32 cellular contexts compared by ENCODE assay signal in genomic region chrX:26008042-26008441, GRCh38.
"Had no signal": no experiment of that assay in that cellular context is flagged by ENCODE, and none has a peak within 500 bp of the region (broad histone marks: within the 10 kb centered on the region; RNA-seq: fewer than 3 reads in every experiment).

No MANE protein-coding gene starts in this region.

- H3K36me3 ChIP-seq: adrenal gland, ascending aorta, brain microvascular endothelial cell, breast epithelium, cardiac muscle cell had no signal

- DNase-seq: activated effector memory CD4-positive, alpha-beta T cell treated with anti-CD3 and anti-CD28 coated beads, Interleukin-2, amount 50 U/mL, for 16 hours; activated effector memory CD4-positive, alpha-beta T cell treated with Interleukin-2 at 50 U/mL for 16 hours; activated gamma-delta T cell; activated gamma-delta T cell treated with Interleukin-2 at 50 U/mL for 16 hours; activated naive CD4-positive, alpha-beta T cell; activated naive CD4-positive, alpha-beta T cell treated with anti-CD3 and anti-CD28 coated beads for 36 hours; activated naive CD4-positive, alpha-beta T cell treated with anti-CD3 and anti-CD28 coated beads, Interleukin-2, amount 10 ng/mL, durations not matched to agents 7 days and 5 days; activated naive CD4-positive, alpha-beta T cell treated with anti-CD3 and anti-CD28 coated beads, Interleukin-2, amount 50 U/mL, for 16 hours; activated naive CD4-positive, alpha-beta T cell treated with Interleukin-2 at 50 U/mL for 16 hours; activated naive CD8-positive, alpha-beta T cell treated with anti-CD3 and anti-CD28 coated beads for 36 hours; activated naive CD8-positive, alpha-beta T cell treated with anti-CD3 and anti-CD28 coated beads, Interleukin-2, amount 10 ng/mL, durations not matched to agents 7 days and 5 days; activated naive CD8-positive, alpha-beta T cell treated with anti-CD3 and anti-CD28 coated beads, Interleukin-2, amount 50 U/mL, for 24 hours; activated T-cell treated with anti-CD3 and anti-CD28 coated beads, Interleukin-2, amount 50 U/mL, for 24 hours; activated T-cell treated with anti-CD3 and anti-CD28 coated beads, Interleukin-2, amount 50 U/mL, for 4 hours; activated T-cell treated with anti-CD3 and anti-CD28 coated beads, Interleukin-2, amount 50 U/mL, for 48 hours; activated T-cell treated with anti-CD3 and anti-CD28 coated beads, Interleukin-2, amount 50 U/mL, for 72 hours; adrenal gland; amniotic stem cell; amygdala; anterior cingulate cortex; aorta; body of pancreas; brain microvascular endothelial cell; caudate nucleus; central memory CD4-positive, alpha-beta T cell; cerebellar nuclear complex had no signal

- H3K9me3 ChIP-seq: adrenal gland, ascending aorta, body of pancreas, breast epithelium had no signal

- FAIRE-seq: bronchial epithelial cell had no signal

- H3K27me3 ChIP-seq: ascending aorta, body of pancreas, brain microvascular endothelial cell, breast epithelium, cardiac muscle cell had no signal

- H3K4me3 ChIP-seq: adrenal gland, ascending aorta, body of pancreas, breast epithelium, cardiac muscle cell had no signal

- H3K27ac ChIP-seq: adrenal gland, ascending aorta, body of pancreas, brain microvascular endothelial cell, breast epithelium, cardiac muscle cell had no signal

- H3K4me1 ChIP-seq: adrenal gland, ascending aorta, body of pancreas, breast epithelium had no signal

- ATAC-seq: activated naive CD4-positive, alpha-beta T cell treated with anti-CD3 and anti-CD28 coated beads, Interleukin-2, amount 50 U/mL, for 72 hours; activated naive CD8-positive, alpha-beta T cell treated with anti-CD3 and anti-CD28 coated beads, Interleukin-2, amount 50 U/mL, for 24 hours; activated T-cell treated with anti-CD3 and anti-CD28 coated beads, Interleukin-2, amount 50 U/mL, for 4 hours; activated T-cell treated with anti-CD3 and anti-CD28 coated beads, Interleukin-2, amount 50 U/mL, for 72 hours; activated T-helper 17 cell treated with anti-CD3 and anti-CD28 coated beads, Interleukin-2, amount 50 U/mL, for 72 hours; body of pancreas had no signal
